Comparison of ENCODE assay signal across 8 cellular contexts in the genomic region with DNA sequence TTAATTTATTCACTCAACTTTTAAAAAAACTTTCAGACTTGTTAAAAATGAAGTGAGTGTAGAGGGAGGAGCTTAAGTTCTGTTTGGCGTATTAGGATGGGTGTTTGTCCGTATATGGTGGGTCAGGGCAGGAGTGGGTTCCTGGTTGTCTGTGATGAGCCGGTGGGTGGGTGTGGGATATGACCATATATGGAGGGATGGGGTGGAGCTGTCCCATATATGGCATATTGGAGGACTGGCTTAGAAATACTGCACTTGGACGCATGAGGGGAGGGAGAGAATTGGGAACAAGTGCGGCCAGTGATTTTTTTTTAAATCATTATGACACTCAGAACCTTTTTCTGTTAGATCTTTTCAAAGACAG. TPM values are rescaled to one million over a fixed set of nuclear protein-coding genes. Genes with fewer than 3 reads are reported as not detected.
DNase-seq lines count a peak whose midpoint lies in the region; ATAC-seq and TF ChIP-seq lines count a peak whose summit lies in the region.

No MANE protein-coding gene starts in this region.

- ATAC-seq in GM21786 (IDR thresholded peaks at IDR 0.05; ENCODE audit: unreplicated experiment) (peak; percentile 73), SK-N-SH treated with all-trans-retinoic acid at 6 μM for 48 hours (peak; percentile 91)

- TF ChIP-seq CTCF in DOHH2 (IDR thresholded peaks at IDR 0.05; ENCODE audit: low read depth, low read length, poor library complexity, severe bottlenecking) (no peak), KMS-11 (conservative IDR thresholded peaks at IDR 0.05; ENCODE audit: low read depth, low read length) (no peak), glutamatergic neuron (IDR thresholded peaks at IDR 0.05; ENCODE audit: partially characterized antibody, unreplicated experiment) (no peak), osteoblast (IDR thresholded peaks at IDR 0.05; ENCODE audit: extremely low read depth, low read depth, low read length) (no peak)

- H3K9me3 ChIP-seq in DOHH2 (ENCODE audit: control insufficient read depth, insufficient read depth, low read length) (peaks cover 21% of the 10 kb centered on the region), osteoblast (ENCODE audit: low read depth, low read length) (peaks cover 3% of the 10 kb centered on the region), thymus (ENCODE audit: control insufficient read depth) (peaks cover 3% of the 10 kb centered on the region)

- peak overlapping the region; percentile 43 for H3K27ac ChIP-seq in DOHH2 (ENCODE audit: low read depth, low read length)
- H3K27ac ChIP-seq in KMS-11 = peak overlapping the region; percentile 93
- peak overlapping the region; percentile 95 for H3K27ac ChIP-seq in osteoblast (ENCODE audit: low read depth, low read length)
- H3K27ac ChIP-seq in thymus (ENCODE audit: low read depth) = no peak overlapping the region

- H3K27me3 Mint-ChIP-seq in activated naive CD8-positive, alpha-beta T cell treated with anti-CD3 and anti-CD28 coated beads for 36 hours = peaks cover 3% of the 10 kb centered on the region
- H3K27me3 Mint-ChIP-seq in glutamatergic neuron (ENCODE audit: unreplicated experiment) = peaks cover 9% of the 10 kb centered on the region

- H3K79me2 ChIP-seq in DOHH2 (ENCODE audit: control insufficient read depth, low read length) (peaks cover 58% of the 10 kb centered on the region), KMS-11 (ENCODE audit: insufficient read depth, low read depth) (peaks cover 52% of the 10 kb centered on the region), osteoblast (ENCODE audit: insufficient read depth, low read length) (peaks cover 54% of the 10 kb centered on the region)

- H3K36me3 ChIP-seq in DOHH2 (ENCODE audit: control insufficient read depth, low read length) = peaks cover 61% of the 10 kb centered on the region
- no peaks in the 10 kb centered on the region for H3K36me3 ChIP-seq in KMS-11 (ENCODE audit: insufficient read depth)
- H3K36me3 ChIP-seq in osteoblast (ENCODE audit: insufficient read depth, low read length) = no peaks in the 10 kb centered on the region
- peaks cover 9% of the 10 kb centered on the region for H3K36me3 ChIP-seq in thymus (ENCODE audit: control insufficient read depth, insufficient read depth)

- H2AFZ ChIP-seq in KMS-11 (ENCODE audit: low read depth) (peak overlapping the region; percentile 51; the same call in 1 of the 2 replicates), osteoblast (ENCODE audit: low read length) (peak overlapping the region; percentile 94)

- H3K36me3 Mint-ChIP-seq in activated naive CD8-positive, alpha-beta T cell treated with anti-CD3 and anti-CD28 coated beads for 36 hours = peaks cover 58% of the 10 kb centered on the region
- peaks cover 24% of the 10 kb centered on the region for H3K36me3 Mint-ChIP-seq in glutamatergic neuron (ENCODE audit: unreplicated experiment)

- H3K4me2 ChIP-seq in DOHH2 (ENCODE audit: low read length) = peak overlapping the region; percentile 97
- peak overlapping the region; percentile 80 for H3K4me2 ChIP-seq in KMS-11
- H3K4me2 ChIP-seq in osteoblast (ENCODE audit: insufficient read depth, low read length) = peak overlapping the region; percentile 100

- peaks cover 11% of the 10 kb centered on the region for H3F3A ChIP-seq in DOHH2 (ENCODE audit: control insufficient read depth, insufficient read depth)

- peak overlapping the region; percentile 94 for H3K27ac Mint-ChIP-seq in activated naive CD8-positive, alpha-beta T cell treated with anti-CD3 and anti-CD28 coated beads for 36 hours
- H3K27ac Mint-ChIP-seq in glutamatergic neuron (ENCODE audit: unreplicated experiment) = peak overlapping the region; percentile 91

- DNase-seq in activated naive CD8-positive, alpha-beta T cell treated with anti-CD3 and anti-CD28 coated beads for 36 hours = peak; percentile 81
- DNase-seq in glutamatergic neuron (peak; percentile 57), osteoblast (ENCODE audit: insufficient read length, low spot score, missing footprints) (peak; percentile 91)

- peak overlapping the region; percentile 97 for H3K4me3 ChIP-seq in DOHH2 (ENCODE audit: low read length)
- H3K4me3 ChIP-seq in KMS-11 (IDR thresholded peaks at IDR 0.05; ENCODE audit: insufficient read depth, low read depth, low read length) = peak overlapping the region; percentile 95
- peak overlapping the region; percentile 82 for H3K4me3 ChIP-seq in osteoblast (ENCODE audit: insufficient read depth, low read length)
- H3K4me3 ChIP-seq in thymus (ENCODE audit: low read length) = peak overlapping the region; percentile 89

- no peaks in the 10 kb centered on the region for H3K9me2 ChIP-seq in DOHH2 (replicated peaks; ENCODE audit: control insufficient read depth, low read length)

- H3K4me1 ChIP-seq in DOHH2 (ENCODE audit: control insufficient read depth, low read length) (peaks cover 25% of the 10 kb centered on the region), KMS-11 (ENCODE audit: low read depth, poor library complexity, severe bottlenecking) (peaks cover 43% of the 10 kb centered on the region), osteoblast (ENCODE audit: insufficient read depth, low read length) (peaks cover 12% of the 10 kb centered on the region), thymus (ENCODE audit: control insufficient read depth, insufficient read depth, low read length) (peaks cover 16% of the 10 kb centered on the region)

- H3K9ac ChIP-seq in KMS-11 = peak overlapping the region; percentile 75; the same call in 1 of the 2 replicates

- H3K9me3 Mint-ChIP-seq in activated naive CD8-positive, alpha-beta T cell treated with anti-CD3 and anti-CD28 coated beads for 36 hours = peaks cover 13% of the 10 kb centered on the region
- peaks cover 20% of the 10 kb centered on the region for H3K9me3 Mint-ChIP-seq in glutamatergic neuron (ENCODE audit: unreplicated experiment)

- peak overlapping the region; percentile 94 for H3K4me3 Mint-ChIP-seq in activated naive CD8-positive, alpha-beta T cell treated with anti-CD3 and anti-CD28 coated beads for 36 hours
- H3K4me3 Mint-ChIP-seq in glutamatergic neuron (ENCODE audit: unreplicated experiment) = peak overlapping the region; percentile 99

- WGBS in thymus = 3% methylated on average over 5 of the region's 5 CpGs

- peaks cover 46% of the 10 kb centered on the region for H3K4me1 Mint-ChIP-seq in activated naive CD8-positive, alpha-beta T cell treated with anti-CD3 and anti-CD28 coated beads for 36 hours
- peaks cover 19% of the 10 kb centered on the region for H3K4me1 Mint-ChIP-seq in glutamatergic neuron (ENCODE audit: low read depth, unreplicated experiment)

- H4K20me1 ChIP-seq in DOHH2 (ENCODE audit: control insufficient read depth, insufficient read depth, low read depth, low read length) (peaks cover 12% of the 10 kb centered on the region), KMS-11 (ENCODE audit: insufficient read depth) (no peaks in the 10 kb centered on the region), osteoblast (ENCODE audit: insufficient read depth, low read length) (peaks cover 40% of the 10 kb centered on the region)

- H3K27me3 ChIP-seq in DOHH2 (ENCODE audit: control insufficient read depth, low read length) (no peaks in the 10 kb centered on the region), KMS-11 (ENCODE audit: insufficient read depth, low read depth) (no peaks in the 10 kb centered on the region), osteoblast (ENCODE audit: insufficient read depth, low read length) (no peaks in the 10 kb centered on the region), thymus (ENCODE audit: control insufficient read depth, insufficient read depth) (no peaks in the 10 kb centered on the region)

TF ChIP-seq in SK-N-SH treated with all-trans-retinoic acid at 6 μM for 48 hours, 23 proteins besides CTCF, POLR2A, EP300 and RAD21:
- no peak for TF ChIP-seq ESRRG (CRISPR knock-in tag; IDR thresholded peaks at IDR 0.05)
- TF ChIP-seq, protein P1, sequence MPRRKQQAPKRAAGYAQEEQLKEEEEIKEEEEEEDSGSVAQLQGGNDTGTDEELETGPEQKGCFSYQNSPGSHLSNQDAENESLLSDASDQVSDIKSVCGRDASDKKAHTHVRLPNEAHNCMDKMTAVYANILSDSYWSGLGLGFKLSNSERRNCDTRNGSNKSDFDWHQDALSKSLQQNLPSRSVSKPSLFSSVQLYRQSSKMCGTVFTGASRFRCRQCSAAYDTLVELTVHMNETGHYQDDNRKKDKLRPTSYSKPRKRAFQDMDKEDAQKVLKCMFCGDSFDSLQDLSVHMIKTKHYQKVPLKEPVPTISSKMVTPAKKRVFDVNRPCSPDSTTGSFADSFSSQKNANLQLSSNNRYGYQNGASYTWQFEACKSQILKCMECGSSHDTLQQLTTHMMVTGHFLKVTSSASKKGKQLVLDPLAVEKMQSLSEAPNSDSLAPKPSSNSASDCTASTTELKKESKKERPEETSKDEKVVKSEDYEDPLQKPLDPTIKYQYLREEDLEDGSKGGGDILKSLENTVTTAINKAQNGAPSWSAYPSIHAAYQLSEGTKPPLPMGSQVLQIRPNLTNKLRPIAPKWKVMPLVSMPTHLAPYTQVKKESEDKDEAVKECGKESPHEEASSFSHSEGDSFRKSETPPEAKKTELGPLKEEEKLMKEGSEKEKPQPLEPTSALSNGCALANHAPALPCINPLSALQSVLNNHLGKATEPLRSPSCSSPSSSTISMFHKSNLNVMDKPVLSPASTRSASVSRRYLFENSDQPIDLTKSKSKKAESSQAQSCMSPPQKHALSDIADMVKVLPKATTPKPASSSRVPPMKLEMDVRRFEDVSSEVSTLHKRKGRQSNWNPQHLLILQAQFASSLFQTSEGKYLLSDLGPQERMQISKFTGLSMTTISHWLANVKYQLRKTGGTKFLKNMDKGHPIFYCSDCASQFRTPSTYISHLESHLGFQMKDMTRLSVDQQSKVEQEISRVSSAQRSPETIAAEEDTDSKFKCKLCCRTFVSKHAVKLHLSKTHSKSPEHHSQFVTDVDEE (CRISPR knock-in tag; IDR thresholded peaks at IDR 0.05) = no peak
- no peak for TF ChIP-seq RARB (CRISPR knock-in tag; IDR thresholded peaks at IDR 0.05)
- no peak for TF ChIP-seq ZFP3 (CRISPR knock-in tag; IDR thresholded peaks at IDR 0.05)
- no peak for TF ChIP-seq ZNF70 (CRISPR knock-in tag; IDR thresholded peaks at IDR 0.05)
- TF ChIP-seq ISL1 (CRISPR knock-in tag; IDR thresholded peaks at IDR 0.05) = no peak
- TF ChIP-seq TOX (CRISPR knock-in tag; IDR thresholded peaks at IDR 0.05; ENCODE audit: borderline replicate concordance) = no peak
- TF ChIP-seq ZNF8 (CRISPR knock-in tag; IDR thresholded peaks at IDR 0.05) = no peak
- TF ChIP-seq BACH2 (CRISPR knock-in tag; IDR thresholded peaks at IDR 0.05; ENCODE audit: borderline replicate concordance) = no peak
- TF ChIP-seq SNAI2 (CRISPR knock-in tag; IDR thresholded peaks at IDR 0.05) = no peak
- no peak for TF ChIP-seq PPARA (CRISPR knock-in tag; IDR thresholded peaks at IDR 0.05; ENCODE audit: borderline replicate concordance)

RNA-seq across cellular contexts. Expression of gene KDM3A, which starts 1.5 kb away (rescaled TPM):
- total RNA-seq in activated naive CD8-positive, alpha-beta T cell treated with anti-CD3 and anti-CD28 coated beads for 36 hours = 10 to 100 TPM; 55.5 to 57.3 TPM
- total RNA-seq in glutamatergic neuron (ENCODE audit: unreplicated experiment) = 80.3 TPM
- total RNA-seq in osteoblast = 28.9 and 36.9 TPM in 2 replicates
- polyA plus RNA-seq in thymus = 46.1 TPM
